ENCODE assay signal across 1 cellular context in the genomic region with DNA sequence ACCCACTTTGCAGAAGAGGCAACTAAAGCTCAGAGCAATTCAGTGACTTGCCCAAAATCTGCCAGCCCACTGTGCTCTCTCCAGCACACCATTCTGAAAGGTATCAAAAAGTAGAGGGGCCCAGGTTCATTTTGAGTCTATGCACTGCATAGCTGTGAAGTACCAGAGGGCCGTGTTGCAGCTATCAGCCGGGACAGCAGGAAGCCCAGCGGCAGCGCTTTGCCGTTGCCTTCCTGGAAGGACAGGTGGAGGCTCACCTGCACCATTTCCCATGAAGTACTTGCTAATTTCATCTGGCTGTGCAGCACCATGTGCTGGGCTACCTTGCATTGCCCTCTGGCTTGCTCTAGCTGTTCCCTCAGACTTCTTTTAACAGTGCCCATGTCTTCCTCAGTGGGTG.
TF ChIP-seq lines count a peak whose summit lies in the region.

No MANE protein-coding gene starts in this region.

TF ChIP-seq in GM23338, 12 proteins besides CTCF, POLR2A, EP300 and RAD21 (continued from another document):
- TF ChIP-seq, protein P1, sequence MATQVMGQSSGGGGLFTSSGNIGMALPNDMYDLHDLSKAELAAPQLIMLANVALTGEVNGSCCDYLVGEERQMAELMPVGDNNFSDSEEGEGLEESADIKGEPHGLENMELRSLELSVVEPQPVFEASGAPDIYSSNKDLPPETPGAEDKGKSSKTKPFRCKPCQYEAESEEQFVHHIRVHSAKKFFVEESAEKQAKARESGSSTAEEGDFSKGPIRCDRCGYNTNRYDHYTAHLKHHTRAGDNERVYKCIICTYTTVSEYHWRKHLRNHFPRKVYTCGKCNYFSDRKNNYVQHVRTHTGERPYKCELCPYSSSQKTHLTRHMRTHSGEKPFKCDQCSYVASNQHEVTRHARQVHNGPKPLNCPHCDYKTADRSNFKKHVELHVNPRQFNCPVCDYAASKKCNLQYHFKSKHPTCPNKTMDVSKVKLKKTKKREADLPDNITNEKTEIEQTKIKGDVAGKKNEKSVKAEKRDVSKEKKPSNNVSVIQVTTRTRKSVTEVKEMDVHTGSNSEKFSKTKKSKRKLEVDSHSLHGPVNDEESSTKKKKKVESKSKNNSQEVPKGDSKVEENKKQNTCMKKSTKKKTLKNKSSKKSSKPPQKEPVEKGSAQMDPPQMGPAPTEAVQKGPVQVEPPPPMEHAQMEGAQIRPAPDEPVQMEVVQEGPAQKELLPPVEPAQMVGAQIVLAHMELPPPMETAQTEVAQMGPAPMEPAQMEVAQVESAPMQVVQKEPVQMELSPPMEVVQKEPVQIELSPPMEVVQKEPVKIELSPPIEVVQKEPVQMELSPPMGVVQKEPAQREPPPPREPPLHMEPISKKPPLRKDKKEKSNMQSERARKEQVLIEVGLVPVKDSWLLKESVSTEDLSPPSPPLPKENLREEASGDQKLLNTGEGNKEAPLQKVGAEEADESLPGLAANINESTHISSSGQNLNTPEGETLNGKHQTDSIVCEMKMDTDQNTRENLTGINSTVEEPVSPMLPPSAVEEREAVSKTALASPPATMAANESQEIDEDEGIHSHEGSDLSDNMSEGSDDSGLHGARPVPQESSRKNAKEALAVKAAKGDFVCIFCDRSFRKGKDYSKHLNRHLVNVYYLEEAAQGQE (IDR thresholded peaks at IDR 0.05; ENCODE audit: unreplicated experiment), result no peak
- TF ChIP-seq, protein P2, sequence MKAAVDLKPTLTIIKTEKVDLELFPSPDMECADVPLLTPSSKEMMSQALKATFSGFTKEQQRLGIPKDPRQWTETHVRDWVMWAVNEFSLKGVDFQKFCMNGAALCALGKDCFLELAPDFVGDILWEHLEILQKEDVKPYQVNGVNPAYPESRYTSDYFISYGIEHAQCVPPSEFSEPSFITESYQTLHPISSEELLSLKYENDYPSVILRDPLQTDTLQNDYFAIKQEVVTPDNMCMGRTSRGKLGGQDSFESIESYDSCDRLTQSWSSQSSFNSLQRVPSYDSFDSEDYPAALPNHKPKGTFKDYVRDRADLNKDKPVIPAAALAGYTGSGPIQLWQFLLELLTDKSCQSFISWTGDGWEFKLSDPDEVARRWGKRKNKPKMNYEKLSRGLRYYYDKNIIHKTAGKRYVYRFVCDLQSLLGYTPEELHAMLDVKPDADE (IDR thresholded peaks at IDR 0.05), result no peak
- no peak for TF ChIP-seq JUNB (IDR thresholded peaks at IDR 0.05; ENCODE audit: unreplicated experiment)
- no peak for TF ChIP-seq NANOG (IDR thresholded peaks at IDR 0.05; ENCODE audit: borderline replicate concordance)
- TF ChIP-seq EZH2phosphoT487 (IDR thresholded peaks at IDR 0.05; ENCODE audit: unreplicated experiment), result no peak
- TF ChIP-seq, protein P3, sequence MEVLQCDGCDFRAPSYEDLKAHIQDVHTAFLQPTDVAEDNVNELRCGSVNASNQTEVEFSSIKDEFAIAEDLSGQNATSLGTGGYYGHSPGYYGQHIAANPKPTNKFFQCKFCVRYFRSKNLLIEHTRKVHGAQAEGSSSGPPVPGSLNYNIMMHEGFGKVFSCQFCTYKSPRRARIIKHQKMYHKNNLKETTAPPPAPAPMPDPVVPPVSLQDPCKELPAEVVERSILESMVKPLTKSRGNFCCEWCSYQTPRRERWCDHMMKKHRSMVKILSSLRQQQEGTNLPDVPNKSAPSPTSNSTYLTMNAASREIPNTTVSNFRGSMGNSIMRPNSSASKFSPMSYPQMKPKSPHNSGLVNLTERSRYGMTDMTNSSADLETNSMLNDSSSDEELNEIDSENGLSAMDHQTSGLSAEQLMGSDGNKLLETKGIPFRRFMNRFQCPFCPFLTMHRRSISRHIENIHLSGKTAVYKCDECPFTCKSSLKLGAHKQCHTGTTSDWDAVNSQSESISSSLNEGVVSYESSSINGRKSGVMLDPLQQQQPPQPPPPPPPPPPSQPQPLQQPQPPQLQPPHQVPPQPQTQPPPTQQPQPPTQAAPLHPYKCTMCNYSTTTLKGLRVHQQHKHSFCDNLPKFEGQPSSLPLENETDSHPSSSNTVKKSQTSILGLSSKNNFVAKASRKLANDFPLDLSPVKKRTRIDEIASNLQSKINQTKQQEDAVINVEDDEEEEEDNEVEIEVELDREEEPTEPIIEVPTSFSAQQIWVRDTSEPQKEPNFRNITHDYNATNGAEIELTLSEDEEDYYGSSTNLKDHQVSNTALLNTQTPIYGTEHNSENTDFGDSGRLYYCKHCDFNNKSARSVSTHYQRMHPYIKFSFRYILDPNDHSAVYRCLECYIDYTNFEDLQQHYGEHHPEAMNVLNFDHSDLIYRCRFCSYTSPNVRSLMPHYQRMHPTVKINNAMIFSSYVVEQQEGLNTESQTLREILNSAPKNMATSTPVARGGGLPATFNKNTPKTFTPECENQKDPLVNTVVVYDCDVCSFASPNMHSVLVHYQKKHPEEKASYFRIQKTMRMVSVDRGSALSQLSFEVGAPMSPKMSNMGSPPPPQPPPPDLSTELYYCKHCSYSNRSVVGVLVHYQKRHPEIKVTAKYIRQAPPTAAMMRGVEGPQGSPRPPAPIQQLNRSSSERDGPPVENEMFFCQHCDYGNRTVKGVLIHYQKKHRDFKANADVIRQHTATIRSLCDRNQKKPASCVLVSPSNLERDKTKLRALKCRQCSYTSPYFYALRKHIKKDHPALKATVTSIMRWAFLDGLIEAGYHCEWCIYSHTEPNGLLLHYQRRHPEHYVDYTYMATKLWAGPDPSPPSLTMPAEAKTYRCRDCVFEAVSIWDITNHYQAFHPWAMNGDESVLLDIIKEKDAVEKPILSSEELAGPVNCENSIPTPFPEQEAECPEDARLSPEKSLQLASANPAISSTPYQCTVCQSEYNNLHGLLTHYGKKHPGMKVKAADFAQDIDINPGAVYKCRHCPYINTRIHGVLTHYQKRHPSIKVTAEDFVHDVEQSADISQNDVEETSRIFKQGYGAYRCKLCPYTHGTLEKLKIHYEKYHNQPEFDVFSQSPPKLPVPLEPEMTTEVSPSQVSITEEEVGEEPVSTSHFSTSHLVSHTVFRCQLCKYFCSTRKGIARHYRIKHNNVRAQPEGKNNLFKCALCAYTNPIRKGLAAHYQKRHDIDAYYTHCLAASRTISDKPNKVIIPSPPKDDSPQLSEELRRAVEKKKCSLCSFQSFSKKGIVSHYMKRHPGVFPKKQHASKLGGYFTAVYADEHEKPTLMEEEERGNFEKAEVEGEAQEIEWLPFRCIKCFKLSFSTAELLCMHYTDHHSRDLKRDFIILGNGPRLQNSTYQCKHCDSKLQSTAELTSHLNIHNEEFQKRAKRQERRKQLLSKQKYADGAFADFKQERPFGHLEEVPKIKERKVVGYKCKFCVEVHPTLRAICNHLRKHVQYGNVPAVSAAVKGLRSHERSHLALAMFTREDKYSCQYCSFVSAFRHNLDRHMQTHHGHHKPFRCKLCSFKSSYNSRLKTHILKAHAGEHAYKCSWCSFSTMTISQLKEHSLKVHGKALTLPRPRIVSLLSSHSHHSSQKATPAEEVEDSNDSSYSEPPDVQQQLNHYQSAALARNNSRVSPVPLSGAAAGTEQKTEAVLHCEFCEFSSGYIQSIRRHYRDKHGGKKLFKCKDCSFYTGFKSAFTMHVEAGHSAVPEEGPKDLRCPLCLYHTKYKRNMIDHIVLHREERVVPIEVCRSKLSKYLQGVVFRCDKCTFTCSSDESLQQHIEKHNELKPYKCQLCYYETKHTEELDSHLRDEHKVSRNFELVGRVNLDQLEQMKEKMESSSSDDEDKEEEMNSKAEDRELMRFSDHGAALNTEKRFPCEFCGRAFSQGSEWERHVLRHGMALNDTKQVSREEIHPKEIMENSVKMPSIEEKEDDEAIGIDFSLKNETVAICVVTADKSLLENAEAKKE (CRISPR knock-in tag; IDR thresholded peaks at IDR 0.05), result no peak
TF ChIP-seq in GM23338: peak in this region for 0.
